34 cellular contexts compared by ENCODE assay signal in genomic region chr14:81332725-81333124, GRCh38.
"Had no signal": no experiment of that assay in that cellular context is flagged by ENCODE, and none has a peak within 500 bp of the region (broad histone marks: within the 10 kb centered on the region; RNA-seq: fewer than 3 reads in every experiment).

No MANE protein-coding gene starts in this region.

- DNase-seq: activated B cell treated with CpG ODN at 0.5 μM for 24 hours; activated CD4-positive, alpha-beta memory T cell treated with anti-CD3 and anti-CD28 coated beads for 36 hours; activated CD4-positive, alpha-beta T cell treated with anti-CD3 and anti-CD28 coated beads for 4 hours; activated CD4-positive, alpha-beta T cell treated with anti-CD3 and anti-CD28 coated beads, Interleukin-2, amount 10 ng/mL, durations not matched to agents 24 days and 14 days; activated CD4-positive, alpha-beta T cell treated with anti-CD3 and anti-CD28 coated beads, Interleukin-2, amount 50 U/mL, for 1 hour; activated CD4-positive, alpha-beta T cell treated with anti-CD3 and anti-CD28 coated beads, Interleukin-2, amount 50 U/mL, for 4 hours; activated CD4-positive, CD25-positive, alpha-beta regulatory T cell treated with anti-CD3 and anti-CD28 coated beads, Interleukin-2, amount 50 U/mL, for 72 hours; activated CD8-positive, alpha-beta memory T cell treated with anti-CD3 and anti-CD28 coated beads, Interleukin-2, amount 50 U/mL, for 4 hours; activated CD8-positive, alpha-beta T cell treated with anti-CD3 and anti-CD28 coated beads for 36 hours; activated effector memory CD4-positive, alpha-beta T cell treated with anti-CD3 and anti-CD28 coated beads, Interleukin-2, amount 50 U/mL, for 16 hours; activated gamma-delta T cell treated with Interleukin-2 at 50 U/mL for 16 hours; activated naive CD4-positive, alpha-beta T cell; activated naive CD4-positive, alpha-beta T cell treated with anti-CD3 and anti-CD28 coated beads for 36 hours; activated naive CD4-positive, alpha-beta T cell treated with anti-CD3 and anti-CD28 coated beads, Interleukin-2, amount 50 U/mL, for 16 hours; activated naive CD8-positive, alpha-beta T cell treated with anti-CD3 and anti-CD28 coated beads for 36 hours; activated T-cell treated with anti-CD3 and anti-CD28 coated beads for 4 hours; activated T-cell treated with anti-CD3 and anti-CD28 coated beads, Interleukin-2, amount 50 U/mL, for 1 hour; activated T-cell treated with anti-CD3 and anti-CD28 coated beads, Interleukin-2, amount 50 U/mL, for 4 hours; activated T-cell treated with anti-CD3 and anti-CD28 coated beads, Interleukin-2, amount 50 U/mL, for 72 hours; adrenal gland; amniotic stem cell; aorta; body of pancreas; brain microvascular endothelial cell; central memory CD4-positive, alpha-beta T cell; T-cell; T-helper 17 cell; T-helper 9 cell had no signal

- H3K9me3 ChIP-seq: adrenal gland, body of pancreas, breast epithelium had no signal

- ATAC-seq: activated CD8-positive, alpha-beta T cell treated with anti-CD3 and anti-CD28 coated beads for 36 hours; activated naive CD4-positive, alpha-beta T cell treated with anti-CD3 and anti-CD28 coated beads, Interleukin-2, amount 50 U/mL, for 72 hours; activated T-cell treated with anti-CD3 and anti-CD28 coated beads, Interleukin-2, amount 50 U/mL, for 4 hours; activated T-cell treated with anti-CD3 and anti-CD28 coated beads, Interleukin-2, amount 50 U/mL, for 72 hours; activated T-helper 17 cell treated with anti-CD3 and anti-CD28 coated beads, Interleukin-2, amount 50 U/mL, for 72 hours; body of pancreas; T-cell; T-helper 17 cell had no signal

- H3K27me3 Mint-ChIP-seq: activated naive CD8-positive, alpha-beta T cell treated with anti-CD3 and anti-CD28 coated beads for 36 hours had no signal

- H3K4me1 ChIP-seq: adrenal gland, breast epithelium had no signal

- H3K4me3 Mint-ChIP-seq: activated B cell treated with CpG ODN at 0.5 μM for 24 hours; activated CD4-positive, alpha-beta memory T cell treated with anti-CD3 and anti-CD28 coated beads for 36 hours; activated CD4-positive, alpha-beta T cell treated with anti-CD3 and anti-CD28 coated beads, Interleukin-2, amount 10 ng/mL, durations not matched to agents 24 days and 14 days; activated CD8-positive, alpha-beta T cell treated with anti-CD3 and anti-CD28 coated beads for 36 hours; activated naive CD4-positive, alpha-beta T cell treated with anti-CD3 and anti-CD28 coated beads for 36 hours; activated naive CD8-positive, alpha-beta T cell treated with anti-CD3 and anti-CD28 coated beads for 36 hours; activated T-cell treated with anti-CD3 and anti-CD28 coated beads, Interleukin-2, amount 50 U/mL, for 4 hours; activated T-cell treated with anti-CD3 and anti-CD28 coated beads, Interleukin-2, amount 50 U/mL, for 72 hours; activated T-helper 1 cell treated with anti-CD3 and anti-CD28 coated beads, Interleukin-12 subunit alpha, Interleukin-12 subunit beta, Interleukin-2, Interleukin-4 antibody, amounts not matched to agents 30 ng/mL and 10 ng/mL and 1 ng/mL, durations not matched to agents 14 hours and 24 hours and 36 hours; activated T-helper 17 cell treated with anti-CD3 and anti-CD28 coated beads, Interleukin-2, amount 50 U/mL, for 72 hours; T-cell; T-helper 17 cell had no signal

- H3K4me3 ChIP-seq: adrenal gland, body of pancreas, breast epithelium had no signal

- H3K36me3 ChIP-seq: adrenal gland, brain microvascular endothelial cell, breast epithelium had no signal

- H3K27ac ChIP-seq: adrenal gland, body of pancreas, brain microvascular endothelial cell had no signal

- H3K36me3 Mint-ChIP-seq: activated CD4-positive, alpha-beta memory T cell treated with anti-CD3 and anti-CD28 coated beads for 36 hours; activated naive CD4-positive, alpha-beta T cell treated with anti-CD3 and anti-CD28 coated beads, Interleukin-2, amount 50 U/mL, for 72 hours; activated naive CD8-positive, alpha-beta T cell treated with anti-CD3 and anti-CD28 coated beads for 36 hours; T-cell had no signal

- H3K9me3 Mint-ChIP-seq: activated B cell treated with CpG ODN at 0.5 μM for 24 hours; activated CD4-positive, alpha-beta memory T cell treated with anti-CD3 and anti-CD28 coated beads for 36 hours; activated CD4-positive, alpha-beta T cell treated with anti-CD3 and anti-CD28 coated beads, Interleukin-2, amount 10 ng/mL, durations not matched to agents 24 days and 14 days; activated CD8-positive, alpha-beta T cell treated with anti-CD3 and anti-CD28 coated beads for 36 hours; activated naive CD4-positive, alpha-beta T cell treated with anti-CD3 and anti-CD28 coated beads for 36 hours; activated naive CD4-positive, alpha-beta T cell treated with anti-CD3 and anti-CD28 coated beads, Interleukin-2, amount 50 U/mL, for 72 hours; activated naive CD8-positive, alpha-beta T cell treated with anti-CD3 and anti-CD28 coated beads for 36 hours; activated T-cell treated with anti-CD3 and anti-CD28 coated beads, Interleukin-2, amount 50 U/mL, for 4 hours; activated T-cell treated with anti-CD3 and anti-CD28 coated beads, Interleukin-2, amount 50 U/mL, for 72 hours; activated T-helper 1 cell treated with anti-CD3 and anti-CD28 coated beads, Interleukin-12 subunit alpha, Interleukin-12 subunit beta, Interleukin-2, Interleukin-4 antibody, amounts not matched to agents 30 ng/mL and 10 ng/mL and 1 ng/mL, durations not matched to agents 14 hours and 24 hours and 36 hours; activated T-helper 17 cell treated with anti-CD3 and anti-CD28 coated beads, Interleukin-2, amount 50 U/mL, for 72 hours; T-cell had no signal

- H3K4me1 Mint-ChIP-seq: activated B cell treated with CpG ODN at 0.5 μM for 24 hours; activated CD4-positive, alpha-beta T cell treated with anti-CD3 and anti-CD28 coated beads, Interleukin-2, amount 10 ng/mL, durations not matched to agents 24 days and 14 days; activated naive CD8-positive, alpha-beta T cell treated with anti-CD3 and anti-CD28 coated beads for 36 hours; activated T-helper 17 cell treated with anti-CD3 and anti-CD28 coated beads, Interleukin-2, amount 50 U/mL, for 72 hours; T-cell; T-helper 17 cell had no signal

- H3K27me3 ChIP-seq: adrenal gland, body of pancreas, brain microvascular endothelial cell, breast epithelium had no signal

- H3K27ac Mint-ChIP-seq: activated B cell treated with CpG ODN at 0.5 μM for 24 hours; activated CD4-positive, alpha-beta memory T cell treated with anti-CD3 and anti-CD28 coated beads for 36 hours; activated CD4-positive, alpha-beta T cell treated with anti-CD3 and anti-CD28 coated beads, Interleukin-2, amount 10 ng/mL, durations not matched to agents 24 days and 14 days; activated CD8-positive, alpha-beta T cell treated with anti-CD3 and anti-CD28 coated beads for 36 hours; activated naive CD4-positive, alpha-beta T cell treated with anti-CD3 and anti-CD28 coated beads for 36 hours; activated naive CD4-positive, alpha-beta T cell treated with anti-CD3 and anti-CD28 coated beads, Interleukin-2, amount 50 U/mL, for 72 hours; activated naive CD8-positive, alpha-beta T cell treated with anti-CD3 and anti-CD28 coated beads for 36 hours; activated T-cell treated with anti-CD3 and anti-CD28 coated beads, Interleukin-2, amount 50 U/mL, for 72 hours; activated T-helper 1 cell treated with anti-CD3 and anti-CD28 coated beads, Interleukin-12 subunit alpha, Interleukin-12 subunit beta, Interleukin-2, Interleukin-4 antibody, amounts not matched to agents 30 ng/mL and 10 ng/mL and 1 ng/mL, durations not matched to agents 14 hours and 24 hours and 36 hours; activated T-helper 17 cell treated with anti-CD3 and anti-CD28 coated beads, Interleukin-2, amount 50 U/mL, for 72 hours; T-cell; T-helper 17 cell had no signal

- FAIRE-seq: astrocyte, TTC549 had no signal
